20 cellular contexts compared by ENCODE assay signal in genomic region chr12:76595056-76595455, GRCh38. TPM values are rescaled to one million over a fixed set of nuclear protein-coding genes. Genes with fewer than 3 reads are reported as not detected.
A peak's percentile ranks its signal among the peaks of the same experiment; 100 is the strongest.
DNase-seq lines count a peak whose midpoint lies in the region; ATAC-seq, FAIRE-seq and TF ChIP-seq lines count a peak whose summit lies in the region.
"Had no signal": no experiment of that assay in that cellular context is flagged by ENCODE, and none has a peak within 500 bp of the region (broad histone marks: within the 10 kb centered on the region; RNA-seq: fewer than 3 reads in every experiment).

No MANE protein-coding gene starts in this region.

- no peaks in the 10 kb centered on the region for H3K27me3 ChIP-seq in astrocyte (ENCODE audit: insufficient read depth, low read length)
- H3K27me3 ChIP-seq: BE2C had no signal

- no peaks in the 10 kb centered on the region for H3K9me3 ChIP-seq in astrocyte (ENCODE audit: insufficient read depth, low read depth, low read length)
- H3K9me3 ChIP-seq: BE2C had no signal

- H3K27ac ChIP-seq in astrocyte (ENCODE audit: low read depth, low read length): no peak overlapping the region

- no peaks in the 10 kb centered on the region for H3K27me3 Mint-ChIP-seq in astrocyte (ENCODE audit: low read depth, unreplicated experiment)

- no peaks in the 10 kb centered on the region for H3K4me1 ChIP-seq in astrocyte (ENCODE audit: insufficient read depth, low read length)
- H3K4me1 ChIP-seq: BE2C had no signal

- no peak for TF ChIP-seq CTCF in astrocyte (IDR thresholded peaks at IDR 0.05; ENCODE audit: insufficient read depth, low read depth, low read length)
- no peak for TF ChIP-seq CTCF in fibroblast of mammary gland (conservative IDR thresholded peaks at IDR 0.05; ENCODE audit: control insufficient read depth, insufficient read depth, low read depth, low read length)

- DNase-seq in EH (ENCODE audit: low read depth) (peak; percentile 8), astrocyte (ENCODE audit: low read depth) (peak; percentile 31), fibroblast of mammary gland (ENCODE audit: low read depth) (peak; percentile 74), skeletal muscle cell (ENCODE audit: low read depth) (peak; percentile 31)
- no peak for DNase-seq in activated CD8-positive, alpha-beta memory T cell treated with anti-CD3 and anti-CD28 coated beads, Interleukin-2, amount 50 U/mL, for 48 hours
- DNase-seq: ACHN; BE2C; Calu3; CD4-positive, alpha-beta memory T cell; KBM-7; NCI-H1092 treated with DMSO at 0.1 percent for 48 hours; NCI-H526 treated with DMSO at 0.1 percent for 48 hours; NK-92 treated with Interleukin-12 subunit alpha and Interleukin-12 subunit beta, amount 100 ng/mL, for 24 hours; OCI-M1; SHP77 treated with DMSO at 0.1 percent for 48 hours had no signal

- FAIRE-seq in astrocyte (lab: Jason Lieb, UNC): no peak
- FAIRE-seq: GM18507 had no signal

- no peaks in the 10 kb centered on the region for H3K79me2 ChIP-seq in astrocyte (ENCODE audit: insufficient read depth, low read length)

- H3K9ac ChIP-seq in astrocyte (ENCODE audit: low read length): no peak overlapping the region

- H2AFZ ChIP-seq in astrocyte (ENCODE audit: low read depth, low read length): no peak overlapping the region
- H2AFZ ChIP-seq: GM23338 had no signal

- no peak overlapping the region for H3K4me3 Mint-ChIP-seq in astrocyte (ENCODE audit: unreplicated experiment)
- H3K4me3 Mint-ChIP-seq: CD4-positive, alpha-beta memory T cell; GM23338 had no signal

- peaks cover 7% of the 10 kb centered on the region for H3K9me3 Mint-ChIP-seq in astrocyte (ENCODE audit: unreplicated experiment)
- H3K9me3 Mint-ChIP-seq: CD4-positive, alpha-beta memory T cell; GM23338 had no signal

- no peak overlapping the region for H3K4me2 ChIP-seq in astrocyte (ENCODE audit: low read length)
- H3K4me2 ChIP-seq: GM23338 had no signal

- ATAC-seq in activated CD4-positive, CD25-positive, alpha-beta regulatory T cell treated with anti-CD3 and anti-CD28 coated beads, Interleukin-2, amount 50 U/mL, for 24 hours: no peak
- no peak for ATAC-seq in HG02852 (IDR thresholded peaks at IDR 0.05; ENCODE audit: unreplicated experiment)
- ATAC-seq: GM23338, SK-N-SH treated with all-trans-retinoic acid at 6 μM for 48 hours had no signal

- H3K4me3 ChIP-seq in astrocyte (ENCODE audit: insufficient read depth, low read depth, low read length) (no peak overlapping the region), fibroblast of mammary gland (ENCODE audit: control insufficient read depth, low read depth, low read length) (no peak overlapping the region), skeletal muscle cell (ENCODE audit: low read depth, low read length) (no peak overlapping the region)
- H3K4me3 ChIP-seq: GM23338 had no signal

- H3K27ac Mint-ChIP-seq in astrocyte (ENCODE audit: unreplicated experiment): no peak overlapping the region
- H3K27ac Mint-ChIP-seq: CD4-positive, alpha-beta memory T cell; GM23338 had no signal

- H3K36me3 ChIP-seq in astrocyte (ENCODE audit: insufficient read depth, low read length): no peaks in the 10 kb centered on the region
- H3K36me3 ChIP-seq: BE2C had no signal

- H4K20me1 ChIP-seq in astrocyte (ENCODE audit: insufficient read depth, low read length): no peaks in the 10 kb centered on the region

- no peaks in the 10 kb centered on the region for H3K4me1 Mint-ChIP-seq in astrocyte (ENCODE audit: low read depth, unreplicated experiment)
- H3K4me1 Mint-ChIP-seq: CD4-positive, alpha-beta memory T cell; GM23338 had no signal

- H3K36me3 Mint-ChIP-seq in astrocyte (ENCODE audit: low read depth, unreplicated experiment): no peaks in the 10 kb centered on the region
- H3K36me3 Mint-ChIP-seq: CD4-positive, alpha-beta memory T cell had no signal

RNA-seq across cellular contexts. Expression of gene OSBPL8, which starts 35.5 kb away (rescaled TPM):
- 111 and 119 TPM in 2 replicates for total RNA-seq in astrocyte
